9 cellular contexts compared by ENCODE assay signal in genomic region chr10:70478191-70479160, GRCh38. TPM values are rescaled to one million over a fixed set of nuclear protein-coding genes. Genes with fewer than 3 reads are reported as not detected.
DNase-seq lines count a peak whose midpoint lies in the region; ATAC-seq, FAIRE-seq and TF ChIP-seq lines count a peak whose summit lies in the region.
"Had no signal": no experiment of that assay in that cellular context is flagged by ENCODE, and none has a peak within 500 bp of the region (broad histone marks: within the 10 kb centered on the region; RNA-seq: fewer than 3 reads in every experiment).

PALD1 (plus strand) TSS chr10:70478767; CDS start chr10:70525952, 47,185 bp downstream.

- H3K4me2 ChIP-seq in HepG2 (ENCODE audit: low read depth, low read length), result peak within 1 kb of the TSS; percentile 53

- BruUV-seq in HepG2 (replicated peaks; lab: Mats Ljungman, UMichigan), result no TSS peak

- peak within 1 kb of the TSS; percentile 69 for H3K4me3 Mint-ChIP-seq in chondrocyte (ENCODE audit: unreplicated experiment)

- intact Hi-C loops in HepG2 (cut with micrococcal nuclease; ENCODE audit: unreplicated experiment), result no loop called here

- no peak within 1 kb of the TSS for H3K9ac ChIP-seq in HepG2 (ENCODE audit: insufficient read depth, low read depth, low read length)

- TF ChIP-seq CTCF in WERI-Rb-1 (IDR thresholded peaks at IDR 0.05; ENCODE audit: low read depth, low read length) (no peak), chondrocyte (IDR thresholded peaks at IDR 0.05) (peak; percentile 53), HepG2 (CRISPR knock-in tag; IDR thresholded peaks at IDR 0.05) (no peak)

- H3K36me3 Mint-ChIP-seq in chondrocyte (ENCODE audit: low read depth), result no peaks in the 10 kb centered on the region

- POLR2A ChIA-PET in HepG2 (lab: Yijun Ruan, JAX), result no interaction called here

- no peak for TF ChIP-seq POLR2A in HepG2 (IDR thresholded peaks at IDR 0.05; ENCODE audit: insufficient read depth in 1 of 2, low read depth in 2 of 2, low read length in 2 of 2)

- H3K36me3 ChIP-seq in WERI-Rb-1 (no peaks in the 10 kb centered on the region), HepG2 (replicated peaks in 1 of 2; ENCODE audit: control insufficient read depth in 1 of 2, insufficient read depth in 2 of 2, low read length in 2 of 2) (no peaks in the 10 kb centered on the region)

- WGBS in HepG2 (ENCODE audit: low lambda C conversion rate), result 2% methylated on average over 36 of the region's 110 CpGs

- TF ChIP-seq EP300 in HepG2 (IDR thresholded peaks at IDR 0.05; ENCODE audit: low read depth in 2 of 2, low read length in 2 of 2) (no peak), HepG2 (CRISPR knock-in tag; IDR thresholded peaks at IDR 0.05; ENCODE audit: borderline replicate concordance) (no peak)

- in situ Hi-C loops in KBM-7 (cut with MboI; ENCODE audit: low pct_unique_long_range_greater_than_20kb, low sequenced_read_pairs) (no loop called here), HepG2 (cut with HindIII; ENCODE audit: extremely low pct_ligation_motif_present, low pct_unique_long_range_greater_than_20kb) (no loop called here)

- FAIRE-seq in HepG2 (lab: Jason Lieb, UNC), result no peak
- FAIRE-seq: colon had no signal

- ATAC-seq in HepG2, result peak; percentile 21; the same call in 2 of the 3 replicates
- no peak for ATAC-seq in HG03342 (IDR thresholded peaks at IDR 0.05; ENCODE audit: unreplicated experiment)

- CTCF ChIA-PET in HepG2 (lab: Yijun Ruan, JAX; ENCODE audit: low intra/inter-chr PET ratio, low total read pairs), result no interaction called here

- H3K4me1 ChIP-seq in HepG2 (ENCODE audit: insufficient read depth, low read length), result peaks cover 15% of the 10 kb centered on the region

- H3K27ac ChIP-seq in WERI-Rb-1 (no peak within 1 kb of the TSS), HepG2 (ENCODE audit: extremely low read length, insufficient read depth, low read length) (no peak within 1 kb of the TSS)

- H3K27ac Mint-ChIP-seq in chondrocyte (ENCODE audit: unreplicated experiment), result no peak within 1 kb of the TSS

- peaks cover 5% of the 10 kb centered on the region for H3K27me3 Mint-ChIP-seq in chondrocyte (ENCODE audit: low read depth)

- no peak; the same call in 1 of the 2 replicates for TF ChIP-seq RAD21 in HepG2 (CRISPR knock-in tag; IDR thresholded peaks at IDR 0.05)

- H3K4me1 Mint-ChIP-seq in chondrocyte (ENCODE audit: low read depth), result peaks cover 25% of the 10 kb centered on the region

- H3K27me3 ChIP-seq in WERI-Rb-1 (ENCODE audit: insufficient read depth, low read depth, severe bottlenecking) (peaks cover 8% of the 10 kb centered on the region), HepG2 (ENCODE audit: control insufficient read depth in 1 of 2, insufficient read depth in 2 of 2, low read length in 2 of 2) (peaks cover 7 to 79% of the 10 kb centered on the region in 2 experiments)

- H3K79me2 ChIP-seq in HepG2 (ENCODE audit: insufficient read depth, low read length), result no peaks in the 10 kb centered on the region

- H3K4me3 ChIP-seq in WERI-Rb-1 (ENCODE audit: low read depth, low read length) (peak within 1 kb of the TSS; percentile 67), HepG2 (replicated peaks in 1 of 3; ENCODE audit: insufficient read depth in 1 of 3, low read depth in 2 of 3, low read length in 3 of 3) (peak within 1 kb of the TSS; percentile 26 to 52 (median 36); a peak in 4 of 6 replicates)

- peak; percentile 72 for DNase-seq in GDM1 (lab: John Stamatoyannopoulos, UW)
- peak; percentile 88 for DNase-seq in KBM-7
- DNase-seq in WERI-Rb-1, result peak; percentile 55
- no peak for DNase-seq in chondrocyte (ENCODE audit: low spot score)
- no peak for DNase-seq in HepG2 (ENCODE audit: low spot score)
- DNase-seq in stimulated activated CD4-positive, alpha-beta T cell treated with anti-CD3 and anti-CD28 coated beads, Interleukin-4, amount 100 ng/mL, for 4 hours, result peak; percentile 53 to 65
- DNase-seq in foreskin melanocyte, result no peak

- no peaks in the 10 kb centered on the region for H4K20me1 ChIP-seq in HepG2 (ENCODE audit: insufficient read depth, low read length)

- H3K9me3 Mint-ChIP-seq in chondrocyte (ENCODE audit: low read depth), result no peaks in the 10 kb centered on the region

- no peak within 1 kb of the TSS for H2AFZ ChIP-seq in HepG2 (ENCODE audit: low read length)

- no peaks in the 10 kb centered on the region for H3K9me3 ChIP-seq in WERI-Rb-1 (ENCODE audit: severe bottlenecking)
- no peaks in the 10 kb centered on the region for H3K9me3 ChIP-seq in HepG2 (ENCODE audit: low read length)

TF ChIP-seq in HepG2, 621 proteins besides CTCF, POLR2A, EP300 and RAD21:
- TF ChIP-seq BCL6 (CRISPR knock-in tag; IDR thresholded peaks at IDR 0.05), result 0 out of 2 replicates have a peak, but pooled peaks have one; percentile 27
- TF ChIP-seq ERF (CRISPR knock-in tag; IDR thresholded peaks at IDR 0.05), result no peak
- peak; percentile 31; the same call in 1 of the 2 replicates for TF ChIP-seq ZFP91 (CRISPR knock-in tag; IDR thresholded peaks at IDR 0.05; ENCODE audit: borderline replicate concordance)
- TF ChIP-seq ZNF777 (CRISPR knock-in tag; IDR thresholded peaks at IDR 0.05), result 0 out of 2 replicates have a peak, but pooled peaks have one; percentile 10
- no peak for TF ChIP-seq FLYWCH1 (CRISPR knock-in tag; IDR thresholded peaks at IDR 0.05)
- no peak for TF ChIP-seq TCF12 (IDR thresholded peaks at IDR 0.05)
- no peak for TF ChIP-seq TCF12 (CRISPR knock-in tag; IDR thresholded peaks at IDR 0.05)
- no peak for TF ChIP-seq RCOR2 (CRISPR knock-in tag; IDR thresholded peaks at IDR 0.05)
- no peak for TF ChIP-seq SNAI1 (CRISPR knock-in tag; IDR thresholded peaks at IDR 0.05; ENCODE audit: borderline replicate concordance)
- TF ChIP-seq NFE2 (CRISPR knock-in tag; IDR thresholded peaks at IDR 0.05), result no peak
- 0 out of 2 replicates have a peak, but pooled peaks have one; percentile 42 for TF ChIP-seq RNF2 (conservative IDR thresholded peaks at IDR 0.05; ENCODE audit: low read depth)
- no peak for TF ChIP-seq IRF1 (CRISPR knock-in tag; IDR thresholded peaks at IDR 0.05; ENCODE audit: low read depth)
TF ChIP-seq in HepG2: peak in this region for 4.

RNA-seq across cellular contexts. Expression of gene PALD1, which starts in this region (rescaled TPM):
- 2.4 to 4.1 TPM (median 4.0 TPM) in 3 replicates for total RNA-seq in chondrocyte
- 0.06 and 0.07 TPM in 2 replicates for total RNA-seq in HepG2 (2016; rRNA removed; fragmentation: Illumina TruSeq; extraction: Trizol)
- total RNA-seq in HepG2 (2016; cell fraction: cytosol; rRNA removed; fragmentation: Illumina TruSeq; extraction: Trizol; ENCODE audit: low read depth), result not detected in 2 replicates
- total RNA-seq in HepG2 (2016; cell fraction: insoluble cytoplasmic fraction; rRNA removed; fragmentation: Illumina TruSeq; extraction: Trizol), result 0.04 TPM in 1 of 2 replicates, not detected in the other
- 0.03 TPM in 2 replicates for total RNA-seq in HepG2 (2016; cell fraction: membrane; rRNA removed; fragmentation: Illumina TruSeq; extraction: Trizol)
- not detected in 2 replicates for total RNA-seq in HepG2 (2016; cell fraction: nucleus; rRNA removed; fragmentation: Illumina TruSeq; extraction: Trizol)
- polyA plus RNA-seq in HepG2 (2011; rRNA removed), result 0.08 and 0.09 TPM in 2 replicates
- polyA plus RNA-seq in HepG2 (2011; cell fraction: cytosol; rRNA removed), result 0.08 TPM in 2 replicates
- polyA plus RNA-seq in HepG2 (2011; cell fraction: nucleus; rRNA removed), result 0.43 and 0.50 TPM in 2 replicates
- 0.11 TPM in 1 of 2 replicates, not detected in the other for polyA plus RNA-seq in HepG2 (2012)
- polyA plus RNA-seq in HepG2 (2016; cell fraction: cytosol; fragmentation: Illumina TruSeq; extraction: Trizol; ENCODE audit: low read depth), result not detected in 2 replicates
- polyA plus RNA-seq in HepG2 (2016; cell fraction: insoluble cytoplasmic fraction; fragmentation: Illumina TruSeq; extraction: Trizol; ENCODE audit: low read depth), result not detected in 2 replicates
- polyA plus RNA-seq in HepG2 (2016; cell fraction: membrane; fragmentation: Illumina TruSeq; extraction: Trizol; ENCODE audit: low read depth), result not detected in 2 replicates
- polyA plus RNA-seq in HepG2 (2016; cell fraction: nucleus; fragmentation: Illumina TruSeq; extraction: Trizol; ENCODE audit: insufficient read depth, low read depth), result not detected in 2 replicates
- polyA minus RNA-seq in HepG2 (2011; rRNA and poly(A)+ RNA removed; ENCODE audit: low replicate concordance), result 0.05 and 0.52 TPM in 2 replicates
- not detected in 2 replicates for polyA minus RNA-seq in HepG2 (2011; cell fraction: cytosol; rRNA and poly(A)+ RNA removed)
- polyA minus RNA-seq in HepG2 (2011; cell fraction: nucleus; rRNA and poly(A)+ RNA removed), result 0.12 TPM in 1 of 2 replicates, not detected in the other

Comparison
In these comparisons a context has a peak if more than half of its experiments do, and no peak if none do; other contexts are left out.
1. Peak in ATAC-seq, H3K4me3 ChIP-seq and H3K4me2 ChIP-seq in HepG2; RNA of the gene not detected or under 1 TPM.
2. DNase-seq: peak in GDM1 (single experiment), KBM-7 (single experiment), WERI-Rb-1 (single experiment) and stimulated activated CD4-positive, alpha-beta T cell treated with anti-CD3 and anti-CD28 coated beads, Interleukin-4, amount 100 ng/mL, for 4 hours (2 of 2); none in chondrocyte (single experiment), HepG2 (single experiment) and foreskin melanocyte (single experiment).